Comparison of ENCODE assay signal across 1 cellular context in the genomic region with DNA sequence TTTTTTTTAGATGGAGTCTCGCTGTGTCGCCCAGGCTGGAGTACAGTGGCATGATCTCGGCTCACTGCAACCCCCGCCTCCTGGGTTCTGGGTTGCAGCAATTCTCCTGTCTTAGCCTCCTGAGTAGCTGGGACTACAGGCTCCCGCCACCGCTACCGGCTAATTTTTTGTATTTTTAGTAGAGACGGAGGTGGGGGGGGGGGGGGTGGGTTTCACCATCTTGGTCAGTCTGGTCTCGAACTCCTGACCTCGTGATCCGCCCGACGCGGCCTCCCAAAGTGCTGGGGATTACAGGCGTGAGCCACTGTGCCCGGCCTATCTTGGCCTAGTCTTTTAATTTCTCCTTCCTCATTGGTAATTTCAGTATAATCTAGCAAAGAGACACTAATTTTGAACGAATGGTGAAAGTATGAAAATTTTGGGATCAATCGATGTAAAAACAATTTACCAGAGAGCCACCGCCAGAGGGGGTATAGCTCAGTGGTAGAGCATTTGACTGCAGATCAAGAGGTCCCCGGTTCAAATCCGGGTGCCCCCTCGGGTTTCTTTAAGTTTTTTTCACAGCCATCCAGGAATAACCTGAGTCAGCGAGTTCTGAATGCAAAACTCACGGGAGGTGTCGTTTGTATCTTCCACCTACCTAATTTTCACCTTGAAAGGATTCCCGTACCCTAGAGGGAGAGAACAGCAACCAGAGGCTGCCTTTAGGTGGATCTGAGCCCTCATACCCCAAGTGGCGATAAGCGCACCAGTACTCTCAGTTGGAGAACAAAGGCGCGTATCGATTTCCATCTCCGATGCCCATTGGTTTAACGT.
TF ChIP-seq lines count a peak whose summit lies in the region.

No MANE protein-coding gene starts in this region.

TF ChIP-seq in HepG2, 621 proteins besides CTCF, POLR2A, EP300 and RAD21 (continued from another document and continues in another):
- TF ChIP-seq, protein P1, sequence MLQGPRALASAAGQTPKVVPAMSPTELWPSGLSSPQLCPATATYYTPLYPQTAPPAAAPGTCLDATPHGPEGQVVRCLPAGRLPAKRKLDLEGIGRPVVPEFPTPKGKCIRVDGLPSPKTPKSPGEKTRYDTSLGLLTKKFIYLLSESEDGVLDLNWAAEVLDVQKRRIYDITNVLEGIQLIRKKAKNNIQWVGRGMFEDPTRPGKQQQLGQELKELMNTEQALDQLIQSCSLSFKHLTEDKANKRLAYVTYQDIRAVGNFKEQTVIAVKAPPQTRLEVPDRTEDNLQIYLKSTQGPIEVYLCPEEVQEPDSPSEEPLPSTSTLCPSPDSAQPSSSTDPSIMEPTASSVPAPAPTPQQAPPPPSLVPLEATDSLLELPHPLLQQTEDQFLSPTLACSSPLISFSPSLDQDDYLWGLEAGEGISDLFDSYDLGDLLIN (CRISPR knock-in tag; IDR thresholded peaks at IDR 0.05; ENCODE audit: borderline replicate concordance) = 0 out of 2 replicates have a peak, but pooled peaks have one; percentile 13
- TF ChIP-seq, protein P2, sequence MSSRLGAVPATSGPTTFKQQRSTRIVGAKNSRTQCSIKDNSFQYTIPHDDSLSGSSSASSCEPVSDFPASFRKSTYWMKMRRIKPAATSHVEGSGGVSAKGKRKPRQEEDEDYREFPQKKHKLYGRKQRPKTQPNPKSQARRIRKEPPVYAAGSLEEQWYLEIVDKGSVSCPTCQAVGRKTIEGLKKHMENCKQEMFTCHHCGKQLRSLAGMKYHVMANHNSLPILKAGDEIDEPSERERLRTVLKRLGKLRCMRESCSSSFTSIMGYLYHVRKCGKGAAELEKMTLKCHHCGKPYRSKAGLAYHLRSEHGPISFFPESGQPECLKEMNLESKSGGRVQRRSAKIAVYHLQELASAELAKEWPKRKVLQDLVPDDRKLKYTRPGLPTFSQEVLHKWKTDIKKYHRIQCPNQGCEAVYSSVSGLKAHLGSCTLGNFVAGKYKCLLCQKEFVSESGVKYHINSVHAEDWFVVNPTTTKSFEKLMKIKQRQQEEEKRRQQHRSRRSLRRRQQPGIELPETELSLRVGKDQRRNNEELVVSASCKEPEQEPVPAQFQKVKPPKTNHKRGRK (CRISPR knock-in tag; IDR thresholded peaks at IDR 0.05) = no peak
- TF ChIP-seq ZNF274 (CRISPR knock-in tag; IDR thresholded peaks at IDR 0.05) (no peak), ZNF367 (CRISPR knock-in tag; IDR thresholded peaks at IDR 0.05; ENCODE audit: borderline replicate concordance) (no peak), ZNF772 (CRISPR knock-in tag; IDR thresholded peaks at IDR 0.05) (no peak), ZNF383 (CRISPR knock-in tag; IDR thresholded peaks at IDR 0.05; ENCODE audit: borderline replicate concordance) (no peak), GTF2F1 (IDR thresholded peaks at IDR 0.05; ENCODE audit: low read length) (0 out of 2 replicates have a peak, but pooled peaks have one; percentile 14), SIN3B (IDR thresholded peaks at IDR 0.05; ENCODE audit: low read length) (no peak), PAF1 (CRISPR knock-in tag; IDR thresholded peaks at IDR 0.05) (no peak), ZBTB7B (CRISPR knock-in tag; IDR thresholded peaks at IDR 0.05) (peak; percentile 70), ZNF564 (CRISPR knock-in tag; IDR thresholded peaks at IDR 0.05) (no peak), SNRNP70 (IDR thresholded peaks at IDR 0.05; ENCODE audit: low read depth, low read length) (no peak), KDM5B (CRISPR knock-in tag; IDR thresholded peaks at IDR 0.05; ENCODE audit: borderline replicate concordance) (no peak), KLF11 (CRISPR knock-in tag; IDR thresholded peaks at IDR 0.05) (peak; percentile 47; the same call in 1 of the 2 replicates), ZNF747 (CRISPR knock-in tag; IDR thresholded peaks at IDR 0.05; ENCODE audit: borderline replicate concordance) (no peak), ZNF670 (CRISPR knock-in tag; IDR thresholded peaks at IDR 0.05; ENCODE audit: borderline replicate concordance) (no peak; the same call in 1 of the 2 replicates), ZNF180 (CRISPR knock-in tag; IDR thresholded peaks at IDR 0.05; ENCODE audit: borderline replicate concordance, low read depth) (no peak), ZNF20 (CRISPR knock-in tag; IDR thresholded peaks at IDR 0.05) (no peak), ZSCAN12 (CRISPR knock-in tag; IDR thresholded peaks at IDR 0.05) (0 out of 2 replicates have a peak, but pooled peaks have one; percentile 74), ZNF335 (CRISPR knock-in tag; IDR thresholded peaks at IDR 0.05) (no peak), ZNF30 (CRISPR knock-in tag; IDR thresholded peaks at IDR 0.05) (0 out of 2 replicates have a peak, but pooled peaks have one; percentile 42), SP1 (IDR thresholded peaks at IDR 0.05) (no peak), SP1 (CRISPR knock-in tag; IDR thresholded peaks at IDR 0.05) (no peak), NCOA1 (CRISPR knock-in tag; IDR thresholded peaks at IDR 0.05) (0 out of 2 replicates have a peak, but pooled peaks have one; percentile 74), ZFP36L1 (CRISPR knock-in tag; IDR thresholded peaks at IDR 0.05) (no peak), REXO4 (CRISPR knock-in tag; IDR thresholded peaks at IDR 0.05; ENCODE audit: borderline replicate concordance) (no peak), MBD4 (IDR thresholded peaks at IDR 0.05; ENCODE audit: borderline replicate concordance, low read length) (no peak), ZNF543 (CRISPR knock-in tag; IDR thresholded peaks at IDR 0.05) (no peak), ZMYM3 (CRISPR knock-in tag; IDR thresholded peaks at IDR 0.05) (peak; percentile 70), ZNF572 (CRISPR knock-in tag; IDR thresholded peaks at IDR 0.05) (no peak)
- TF ChIP-seq, protein P3, sequence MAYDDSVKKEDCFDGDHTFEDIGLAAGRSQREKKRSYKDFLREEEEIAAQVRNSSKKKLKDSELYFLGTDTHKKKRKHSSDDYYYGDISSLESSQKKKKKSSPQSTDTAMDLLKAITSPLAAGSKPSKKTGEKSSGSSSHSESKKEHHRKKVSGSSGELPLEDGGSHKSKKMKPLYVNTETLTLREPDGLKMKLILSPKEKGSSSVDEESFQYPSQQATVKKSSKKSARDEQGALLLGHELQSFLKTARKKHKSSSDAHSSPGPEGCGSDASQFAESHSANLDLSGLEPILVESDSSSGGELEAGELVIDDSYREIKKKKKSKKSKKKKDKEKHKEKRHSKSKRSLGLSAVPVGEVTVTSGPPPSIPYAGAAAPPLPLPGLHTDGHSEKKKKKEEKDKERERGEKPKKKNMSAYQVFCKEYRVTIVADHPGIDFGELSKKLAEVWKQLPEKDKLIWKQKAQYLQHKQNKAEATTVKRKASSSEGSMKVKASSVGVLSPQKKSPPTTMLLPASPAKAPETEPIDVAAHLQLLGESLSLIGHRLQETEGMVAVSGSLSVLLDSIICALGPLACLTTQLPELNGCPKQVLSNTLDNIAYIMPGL (CRISPR knock-in tag; IDR thresholded peaks at IDR 0.05; ENCODE audit: borderline replicate concordance in 1 of 2, low read depth in 1 of 2) = peak; percentile 88 to 98
- TF ChIP-seq, protein P4, sequence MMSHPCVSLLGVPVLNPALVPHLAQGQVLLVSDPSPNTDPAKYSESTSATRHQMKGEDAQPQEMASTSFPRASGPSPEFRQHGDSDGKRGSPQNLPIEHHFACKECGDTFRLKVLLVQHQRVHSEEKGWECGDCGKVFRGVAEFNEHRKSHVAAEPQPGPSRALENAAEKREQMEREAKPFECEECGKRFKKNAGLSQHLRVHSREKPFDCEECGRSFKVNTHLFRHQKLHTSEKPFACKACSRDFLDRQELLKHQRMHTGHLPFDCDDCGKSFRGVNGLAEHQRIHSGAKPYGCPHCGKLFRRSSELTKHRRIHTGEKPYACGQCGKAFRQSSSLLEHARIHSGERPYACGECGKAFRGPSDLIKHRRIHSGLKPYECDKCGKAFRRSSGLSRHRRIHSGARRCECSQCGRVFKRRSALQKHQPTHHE (CRISPR knock-in tag; IDR thresholded peaks at IDR 0.05; ENCODE audit: borderline replicate concordance) = no peak; the same call in 1 of the 2 replicates
- TF ChIP-seq, protein P5, sequence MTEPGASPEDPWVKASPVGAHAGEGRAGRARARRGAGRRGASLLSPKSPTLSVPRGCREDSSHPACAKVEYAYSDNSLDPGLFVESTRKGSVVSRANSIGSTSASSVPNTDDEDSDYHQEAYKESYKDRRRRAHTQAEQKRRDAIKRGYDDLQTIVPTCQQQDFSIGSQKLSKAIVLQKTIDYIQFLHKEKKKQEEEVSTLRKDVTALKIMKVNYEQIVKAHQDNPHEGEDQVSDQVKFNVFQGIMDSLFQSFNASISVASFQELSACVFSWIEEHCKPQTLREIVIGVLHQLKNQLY (CRISPR knock-in tag; IDR thresholded peaks at IDR 0.05) = no peak
- TF ChIP-seq, protein P6, sequence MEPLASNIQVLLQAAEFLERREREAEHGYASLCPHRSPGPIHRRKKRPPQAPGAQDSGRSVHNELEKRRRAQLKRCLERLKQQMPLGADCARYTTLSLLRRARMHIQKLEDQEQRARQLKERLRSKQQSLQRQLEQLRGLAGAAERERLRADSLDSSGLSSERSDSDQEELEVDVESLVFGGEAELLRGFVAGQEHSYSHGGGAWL (CRISPR knock-in tag; IDR thresholded peaks at IDR 0.05) = no peak
- TF ChIP-seq, protein P7, sequence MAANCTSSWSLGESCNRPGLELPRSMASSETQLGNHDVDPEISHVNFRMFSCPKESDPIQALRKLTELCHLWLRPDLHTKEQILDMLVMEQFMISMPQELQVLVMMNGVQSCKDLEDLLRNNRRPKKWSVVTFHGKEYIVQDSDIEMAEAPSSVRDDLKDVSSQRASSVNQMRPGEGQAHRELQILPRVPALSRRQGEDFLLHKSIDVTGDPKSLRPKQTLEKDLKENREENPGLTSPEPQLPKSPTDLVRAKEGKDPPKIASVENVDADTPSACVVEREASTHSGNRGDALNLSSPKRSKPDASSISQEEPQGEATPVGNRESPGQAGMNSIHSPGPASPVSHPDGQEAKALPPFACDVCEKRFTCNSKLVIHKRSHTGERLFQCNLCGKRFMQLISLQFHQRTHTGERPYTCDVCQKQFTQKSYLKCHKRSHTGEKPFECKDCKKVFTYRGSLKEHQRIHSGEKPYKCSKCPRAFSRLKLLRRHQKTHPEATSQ (CRISPR knock-in tag; IDR thresholded peaks at IDR 0.05; ENCODE audit: borderline replicate concordance) = no peak
- TF ChIP-seq, protein P8, sequence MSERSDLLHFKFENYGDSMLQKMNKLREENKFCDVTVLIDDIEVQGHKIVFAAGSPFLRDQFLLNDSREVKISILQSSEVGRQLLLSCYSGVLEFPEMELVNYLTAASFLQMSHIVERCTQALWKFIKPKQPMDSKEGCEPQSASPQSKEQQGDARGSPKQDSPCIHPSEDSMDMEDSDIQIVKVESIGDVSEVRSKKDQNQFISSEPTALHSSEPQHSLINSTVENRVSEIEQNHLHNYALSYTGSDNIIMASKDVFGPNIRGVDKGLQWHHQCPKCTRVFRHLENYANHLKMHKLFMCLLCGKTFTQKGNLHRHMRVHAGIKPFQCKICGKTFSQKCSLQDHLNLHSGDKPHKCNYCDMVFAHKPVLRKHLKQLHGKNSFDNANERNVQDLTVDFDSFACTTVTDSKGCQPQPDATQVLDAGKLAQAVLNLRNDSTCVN (CRISPR knock-in tag; IDR thresholded peaks at IDR 0.05; ENCODE audit: borderline replicate concordance) = no peak
- TF ChIP-seq, protein P9, sequence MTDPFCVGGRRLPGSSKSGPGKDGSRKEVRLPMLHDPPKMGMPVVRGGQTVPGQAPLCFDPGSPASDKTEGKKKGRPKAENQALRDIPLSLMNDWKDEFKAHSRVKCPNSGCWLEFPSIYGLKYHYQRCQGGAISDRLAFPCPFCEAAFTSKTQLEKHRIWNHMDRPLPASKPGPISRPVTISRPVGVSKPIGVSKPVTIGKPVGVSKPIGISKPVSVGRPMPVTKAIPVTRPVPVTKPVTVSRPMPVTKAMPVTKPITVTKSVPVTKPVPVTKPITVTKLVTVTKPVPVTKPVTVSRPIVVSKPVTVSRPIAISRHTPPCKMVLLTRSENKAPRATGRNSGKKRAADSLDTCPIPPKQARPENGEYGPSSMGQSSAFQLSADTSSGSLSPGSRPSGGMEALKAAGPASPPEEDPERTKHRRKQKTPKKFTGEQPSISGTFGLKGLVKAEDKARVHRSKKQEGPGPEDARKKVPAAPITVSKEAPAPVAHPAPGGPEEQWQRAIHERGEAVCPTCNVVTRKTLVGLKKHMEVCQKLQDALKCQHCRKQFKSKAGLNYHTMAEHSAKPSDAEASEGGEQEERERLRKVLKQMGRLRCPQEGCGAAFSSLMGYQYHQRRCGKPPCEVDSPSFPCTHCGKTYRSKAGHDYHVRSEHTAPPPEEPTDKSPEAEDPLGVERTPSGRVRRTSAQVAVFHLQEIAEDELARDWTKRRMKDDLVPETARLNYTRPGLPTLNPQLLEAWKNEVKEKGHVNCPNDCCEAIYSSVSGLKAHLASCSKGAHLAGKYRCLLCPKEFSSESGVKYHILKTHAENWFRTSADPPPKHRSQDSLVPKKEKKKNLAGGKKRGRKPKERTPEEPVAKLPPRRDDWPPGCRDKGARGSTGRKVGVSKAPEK (CRISPR knock-in tag; IDR thresholded peaks at IDR 0.05; ENCODE audit: borderline replicate concordance) = no peak
- TF ChIP-seq, protein P10, sequence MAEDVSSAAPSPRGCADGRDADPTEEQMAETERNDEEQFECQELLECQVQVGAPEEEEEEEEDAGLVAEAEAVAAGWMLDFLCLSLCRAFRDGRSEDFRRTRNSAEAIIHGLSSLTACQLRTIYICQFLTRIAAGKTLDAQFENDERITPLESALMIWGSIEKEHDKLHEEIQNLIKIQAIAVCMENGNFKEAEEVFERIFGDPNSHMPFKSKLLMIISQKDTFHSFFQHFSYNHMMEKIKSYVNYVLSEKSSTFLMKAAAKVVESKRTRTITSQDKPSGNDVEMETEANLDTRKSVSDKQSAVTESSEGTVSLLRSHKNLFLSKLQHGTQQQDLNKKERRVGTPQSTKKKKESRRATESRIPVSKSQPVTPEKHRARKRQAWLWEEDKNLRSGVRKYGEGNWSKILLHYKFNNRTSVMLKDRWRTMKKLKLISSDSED (CRISPR knock-in tag; IDR thresholded peaks at IDR 0.05) = no peak
- TF ChIP-seq, protein P11, sequence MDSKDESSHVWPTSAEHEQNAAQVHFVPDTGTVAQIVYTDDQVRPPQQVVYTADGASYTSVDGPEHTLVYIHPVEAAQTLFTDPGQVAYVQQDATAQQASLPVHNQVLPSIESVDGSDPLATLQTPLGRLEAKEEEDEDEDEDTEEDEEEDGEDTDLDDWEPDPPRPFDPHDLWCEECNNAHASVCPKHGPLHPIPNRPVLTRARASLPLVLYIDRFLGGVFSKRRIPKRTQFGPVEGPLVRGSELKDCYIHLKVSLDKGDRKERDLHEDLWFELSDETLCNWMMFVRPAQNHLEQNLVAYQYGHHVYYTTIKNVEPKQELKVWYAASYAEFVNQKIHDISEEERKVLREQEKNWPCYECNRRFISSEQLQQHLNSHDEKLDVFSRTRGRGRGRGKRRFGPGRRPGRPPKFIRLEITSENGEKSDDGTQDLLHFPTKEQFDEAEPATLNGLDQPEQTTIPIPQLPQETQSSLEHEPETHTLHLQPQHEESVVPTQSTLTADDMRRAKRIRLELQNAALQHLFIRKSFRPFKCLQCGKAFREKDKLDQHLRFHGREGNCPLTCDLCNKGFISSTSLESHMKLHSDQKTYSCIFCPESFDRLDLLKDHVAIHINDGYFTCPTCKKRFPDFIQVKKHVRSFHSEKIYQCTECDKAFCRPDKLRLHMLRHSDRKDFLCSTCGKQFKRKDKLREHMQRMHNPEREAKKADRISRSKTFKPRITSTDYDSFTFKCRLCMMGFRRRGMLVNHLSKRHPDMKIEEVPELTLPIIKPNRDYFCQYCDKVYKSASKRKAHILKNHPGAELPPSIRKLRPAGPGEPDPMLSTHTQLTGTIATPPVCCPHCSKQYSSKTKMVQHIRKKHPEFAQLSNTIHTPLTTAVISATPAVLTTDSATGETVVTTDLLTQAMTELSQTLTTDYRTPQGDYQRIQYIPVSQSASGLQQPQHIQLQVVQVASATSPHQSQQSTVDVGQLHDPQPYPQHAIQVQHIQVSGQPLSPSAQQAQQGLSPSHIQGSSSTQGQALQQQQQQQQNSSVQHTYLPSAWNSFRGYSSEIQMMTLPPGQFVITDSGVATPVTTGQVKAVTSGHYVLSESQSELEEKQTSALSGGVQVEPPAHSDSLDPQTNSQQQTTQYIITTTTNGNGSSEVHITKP (CRISPR knock-in tag; IDR thresholded peaks at IDR 0.05; ENCODE audit: low read depth) = peak; percentile 63; the same call in 1 of the 2 replicates
